Comparison of ENCODE assay signal across 18 cellular contexts in genomic region chr21:37446552-37446951, GRCh38.
DNase-seq lines count a peak whose midpoint lies in the region; ATAC-seq and TF ChIP-seq lines count a peak whose summit lies in the region.
"Had no signal": no experiment of that assay in that cellular context is flagged by ENCODE, and none has a peak within 500 bp of the region (broad histone marks: within the 10 kb centered on the region; RNA-seq: fewer than 3 reads in every experiment).

No MANE protein-coding gene starts in this region.

- no peaks in the 10 kb centered on the region for H3K36me3 Mint-ChIP-seq in natural killer cell
- H3K36me3 Mint-ChIP-seq in natural killer cell treated with Interleukin-12 subunit alpha and Interleukin-12 subunit beta and Interleukin-15 and Interleukin-18, amount 100 ng/mL, for 72 hours = peaks cover 4% of the 10 kb centered on the region
- no peaks in the 10 kb centered on the region for H3K36me3 Mint-ChIP-seq in WTC11
- peaks cover 35% of the 10 kb centered on the region for H3K36me3 Mint-ChIP-seq in activated T-helper 17 cell treated with anti-CD3 and anti-CD28 coated beads, Interleukin-2, amount 50 U/mL, for 72 hours (ENCODE audit: low read depth)
- peaks cover 18% of the 10 kb centered on the region for H3K36me3 Mint-ChIP-seq in activated CD4-positive, alpha-beta T cell treated with anti-CD3 and anti-CD28 coated beads for 36 hours (ENCODE audit: low read depth)

- peaks cover 11% of the 10 kb centered on the region for H3K4me1 ChIP-seq in HAP-1

- no peaks in the 10 kb centered on the region for H3K9me3 Mint-ChIP-seq in natural killer cell
- no peaks in the 10 kb centered on the region for H3K9me3 Mint-ChIP-seq in natural killer cell treated with Interleukin-12 subunit alpha and Interleukin-12 subunit beta and Interleukin-15 and Interleukin-18, amount 100 ng/mL, for 72 hours
- H3K9me3 Mint-ChIP-seq in WTC11 = no peaks in the 10 kb centered on the region
- H3K9me3 Mint-ChIP-seq in activated T-helper 17 cell treated with anti-CD3 and anti-CD28 coated beads, Interleukin-2, amount 50 U/mL, for 72 hours = no peaks in the 10 kb centered on the region
- no peaks in the 10 kb centered on the region for H3K9me3 Mint-ChIP-seq in activated CD4-positive, alpha-beta T cell treated with anti-CD3 and anti-CD28 coated beads for 36 hours (ENCODE audit: low read depth)
- H3K9me3 Mint-ChIP-seq: activated T-cell treated with anti-CD3 and anti-CD28 coated beads, Interleukin-2, amount 50 U/mL, for 72 hours had no signal

- POLR2A ChIA-PET in WTC11 (lab: Charles Lee) = no interaction called here
- POLR2A ChIA-PET in activated CD4-positive, alpha-beta T cell treated with anti-CD3 and anti-CD28 coated beads for 36 hours (lab: Charles Lee) = no interaction called here

- H3K27me3 Mint-ChIP-seq in natural killer cell (ENCODE audit: low read depth in 2 of 2) = no peaks in the 10 kb centered on the region
- no peaks in the 10 kb centered on the region for H3K27me3 Mint-ChIP-seq in natural killer cell treated with Interleukin-12 subunit alpha and Interleukin-12 subunit beta and Interleukin-15 and Interleukin-18, amount 100 ng/mL, for 72 hours
- no peaks in the 10 kb centered on the region for H3K27me3 Mint-ChIP-seq in WTC11 (ENCODE audit: low read depth)
- no peaks in the 10 kb centered on the region for H3K27me3 Mint-ChIP-seq in activated T-helper 17 cell treated with anti-CD3 and anti-CD28 coated beads, Interleukin-2, amount 50 U/mL, for 72 hours
- no peaks in the 10 kb centered on the region for H3K27me3 Mint-ChIP-seq in activated CD4-positive, alpha-beta T cell treated with anti-CD3 and anti-CD28 coated beads for 36 hours

- ATAC-seq in natural killer cell = peak; percentile 11 to 21 (median 19)
- no peak for ATAC-seq in natural killer cell treated with Interleukin-12 subunit alpha and Interleukin-12 subunit beta and Interleukin-15 and Interleukin-18, amount 100 ng/mL, for 72 hours
- ATAC-seq in WTC11 = peak; percentile 69
- peak; percentile 34 for ATAC-seq in left colon
- no peak for ATAC-seq in activated T-helper 17 cell treated with anti-CD3 and anti-CD28 coated beads, Interleukin-2, amount 50 U/mL, for 72 hours (replicated peaks)
- ATAC-seq in activated CD4-positive, alpha-beta T cell treated with anti-CD3 and anti-CD28 coated beads for 36 hours = no peak
- ATAC-seq: activated T-cell treated with anti-CD3 and anti-CD28 coated beads, Interleukin-2, amount 50 U/mL, for 72 hours; foreskin keratinocyte; left lobe of liver had no signal

- peaks cover 3% of the 10 kb centered on the region; the same call in 1 of the 2 replicates for H3K36me3 ChIP-seq in HAP-1 (replicated peaks)
- H3K36me3 ChIP-seq: uterus had no signal

- H3K4me1 Mint-ChIP-seq in natural killer cell (peaks cover 76 to 83% of the 10 kb centered on the region in 2 donors), WTC11 (peaks cover 72% of the 10 kb centered on the region)
- H3K4me1 Mint-ChIP-seq in natural killer cell treated with Interleukin-12 subunit alpha and Interleukin-12 subunit beta and Interleukin-15 and Interleukin-18, amount 100 ng/mL, for 72 hours (ENCODE audit: low read depth in 2 of 2) = peaks cover 54 to 62% of the 10 kb centered on the region in 2 donors
- peaks cover 41% of the 10 kb centered on the region for H3K4me1 Mint-ChIP-seq in activated T-helper 17 cell treated with anti-CD3 and anti-CD28 coated beads, Interleukin-2, amount 50 U/mL, for 72 hours
- peaks cover 82% of the 10 kb centered on the region for H3K4me1 Mint-ChIP-seq in activated CD4-positive, alpha-beta T cell treated with anti-CD3 and anti-CD28 coated beads for 36 hours

- no peak overlapping the region for H3K4me3 Mint-ChIP-seq in natural killer cell
- no peak overlapping the region for H3K4me3 Mint-ChIP-seq in natural killer cell treated with Interleukin-12 subunit alpha and Interleukin-12 subunit beta and Interleukin-15 and Interleukin-18, amount 100 ng/mL, for 72 hours
- no peak overlapping the region for H3K4me3 Mint-ChIP-seq in WTC11
- no peak overlapping the region for H3K4me3 Mint-ChIP-seq in activated T-helper 17 cell treated with anti-CD3 and anti-CD28 coated beads, Interleukin-2, amount 50 U/mL, for 72 hours
- H3K4me3 Mint-ChIP-seq in activated CD4-positive, alpha-beta T cell treated with anti-CD3 and anti-CD28 coated beads for 36 hours = no peak overlapping the region
- H3K4me3 Mint-ChIP-seq: activated T-cell treated with anti-CD3 and anti-CD28 coated beads, Interleukin-2, amount 50 U/mL, for 72 hours had no signal

- in situ Hi-C loops in HAP-1 (cut with MboI; ENCODE audit: low sequenced_read_pairs) = no loop called here

- CTCF ChIA-PET in WTC11 (lab: Charles Lee) = no interaction called here
- CTCF ChIA-PET in activated CD4-positive, alpha-beta T cell treated with anti-CD3 and anti-CD28 coated beads for 36 hours (lab: Charles Lee) = interaction anchor here (1.3 kb wide), 1 partner anchor 9 kb away, joined by 3 read pairs; no protein-coding TSS in a partner anchor

- no peaks in the 10 kb centered on the region for H3K27me3 ChIP-seq in HAP-1 (ENCODE audit: low read depth)
- H3K27me3 ChIP-seq: foreskin keratinocyte, MG63, SJCRH30, uterus had no signal

- DNase-seq in natural killer cell (no peak), WTC11 (ENCODE audit: low spot score) (no peak), left colon (no peak), HAP-1 (ENCODE audit: low spot score in 2 of 2) (no peak), nucleus accumbens (lab: John Stamatoyannopoulos, UW) (no peak)
- DNase-seq in natural killer cell treated with Interleukin-12 subunit alpha and Interleukin-12 subunit beta and Interleukin-15 and Interleukin-18, amount 100 ng/mL, for 72 hours (ENCODE audit: low spot score) = no peak
- DNase-seq in activated CD4-positive, alpha-beta T cell treated with anti-CD3 and anti-CD28 coated beads for 36 hours = no peak
- DNase-seq: activated T-cell treated with anti-CD3 and anti-CD28 coated beads, Interleukin-2, amount 50 U/mL, for 72 hours; EL; foreskin keratinocyte; MG63; NCI-H1694 treated with DMSO at 0.1 percent for 48 hours; NCI-H510A treated with DMSO at 0.1 percent for 48 hours; retina; uterus had no signal

- intact Hi-C loops in natural killer cell (cut with micrococcal nuclease) (loop anchor here (5.0 kb wide), 1 partner anchor 34 kb away; no protein-coding TSS in a partner anchor), left colon (cut with DNase I, micrococcal nuclease) (no loop called here)
- intact Hi-C loops in activated CD4-positive, alpha-beta T cell treated with anti-CD3 and anti-CD28 coated beads for 36 hours (cut with DNase I, micrococcal nuclease) = loop anchor here in 1 of 2 experiments (2.0 kb wide), 1 partner anchor 16 kb away; no protein-coding TSS in a partner anchor

- H3K9me3 ChIP-seq in HAP-1 = no peaks in the 10 kb centered on the region
- H3K9me3 ChIP-seq: MG63, SJCRH30, uterus had no signal

- TF ChIP-seq CTCF in natural killer cell (IDR thresholded peaks at IDR 0.05) (no peak), WTC11 (IDR thresholded peaks at IDR 0.05) (no peak)

- peak overlapping the region; percentile 84 for H3K27ac Mint-ChIP-seq in natural killer cell
- H3K27ac Mint-ChIP-seq in natural killer cell treated with Interleukin-12 subunit alpha and Interleukin-12 subunit beta and Interleukin-15 and Interleukin-18, amount 100 ng/mL, for 72 hours = no peak overlapping the region
- peak overlapping the region; percentile 61 for H3K27ac Mint-ChIP-seq in WTC11
- H3K27ac Mint-ChIP-seq in activated T-helper 17 cell treated with anti-CD3 and anti-CD28 coated beads, Interleukin-2, amount 50 U/mL, for 72 hours = no peak overlapping the region
- H3K27ac Mint-ChIP-seq in activated CD4-positive, alpha-beta T cell treated with anti-CD3 and anti-CD28 coated beads for 36 hours = no peak overlapping the region

- no peak overlapping the region for H3K4me3 ChIP-seq in HAP-1
- H3K4me3 ChIP-seq: MG63, SJCRH30, uterus had no signal

TF ChIP-seq in WTC11, 78 proteins besides CTCF, POLR2A, EP300 and RAD21:
- TF ChIP-seq ZNF425 (CRISPR knock-in tag; conservative IDR thresholded peaks at IDR 0.05) (no peak), SMAD4 (CRISPR knock-in tag; IDR thresholded peaks at IDR 0.05) (no peak), MYBL2 (CRISPR knock-in tag; IDR thresholded peaks at IDR 0.05) (no peak), ZNF263 (CRISPR knock-in tag; IDR thresholded peaks at IDR 0.05; ENCODE audit: low read depth) (peak; percentile 62; the same call in 1 of the 2 replicates)

Comparison
In these comparisons a context has a peak if more than half of its experiments do, and no peak if none do; other contexts are left out.
1. ATAC-seq: peak in natural killer cell (3 of 3), WTC11 (single experiment) and left colon (single experiment); none in natural killer cell treated with Interleukin-12 subunit alpha and Interleukin-12 subunit beta and Interleukin-15 and Interleukin-18, amount 100 ng/mL, for 72 hours (0 of 2), activated T-helper 17 cell treated with anti-CD3 and anti-CD28 coated beads, Interleukin-2, amount 50 U/mL, for 72 hours (single experiment) and activated CD4-positive, alpha-beta T cell treated with anti-CD3 and anti-CD28 coated beads for 36 hours (single experiment).
2. H3K27ac Mint-ChIP-seq: peak in natural killer cell (2 of 2) and WTC11 (single experiment); none in natural killer cell treated with Interleukin-12 subunit alpha and Interleukin-12 subunit beta and Interleukin-15 and Interleukin-18, amount 100 ng/mL, for 72 hours (0 of 2), activated T-helper 17 cell treated with anti-CD3 and anti-CD28 coated beads, Interleukin-2, amount 50 U/mL, for 72 hours (single experiment) and activated CD4-positive, alpha-beta T cell treated with anti-CD3 and anti-CD28 coated beads for 36 hours (single experiment).